8 cellular contexts compared by ENCODE assay signal in the genomic region with DNA sequence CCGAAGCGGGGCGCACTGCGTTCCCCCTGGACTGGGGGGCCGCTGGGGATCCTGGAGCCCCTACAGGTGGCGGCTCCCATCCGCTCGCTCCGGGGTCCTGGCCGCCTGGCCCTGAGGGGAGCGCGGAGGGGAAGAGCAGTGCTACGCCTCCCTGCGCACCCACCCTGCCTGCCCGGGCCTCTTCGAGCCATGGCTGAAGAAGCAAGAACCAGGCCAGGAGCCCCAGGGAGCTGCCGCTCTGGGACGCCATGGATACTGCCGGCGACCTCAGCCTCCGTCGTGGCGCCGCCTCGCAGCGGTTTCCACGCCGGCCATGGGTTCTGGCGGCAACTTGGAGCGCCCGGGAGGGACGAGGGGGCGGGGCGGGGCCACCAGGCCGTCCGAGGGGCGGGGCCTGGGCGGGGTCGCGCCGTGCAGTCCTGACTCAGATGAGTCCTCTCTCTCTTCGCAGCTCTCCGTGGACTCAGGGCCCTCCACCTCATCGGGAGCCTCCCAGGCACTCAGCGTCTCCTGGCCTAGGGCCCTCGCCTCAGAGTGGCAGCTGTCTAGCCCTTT. TPM values are rescaled to one million over a fixed set of nuclear protein-coding genes. Genes with fewer than 3 reads are reported as not detected.
DNase-seq lines count a peak whose midpoint lies in the region; ATAC-seq and TF ChIP-seq lines count a peak whose summit lies in the region.

No MANE protein-coding gene starts in this region.

- WGBS in thyroid gland, 2 donors = 0 to 14% methylated on average over 7 to 8 of the region's 46 CpGs

- no peaks in the 10 kb centered on the region for H3K79me2 ChIP-seq in parathyroid adenoma

- H3K36me3 ChIP-seq in parathyroid adenoma (ENCODE audit: control insufficient read depth, insufficient read depth, low read length) (no peaks in the 10 kb centered on the region), thyroid gland (no peaks in the 10 kb centered on the region)

- peak overlapping the region; percentile 30 for H3K4me3 ChIP-seq in fibroblast of villous mesenchyme (ENCODE audit: low read depth, low read length)
- peak overlapping the region; percentile 62 for H3K4me3 ChIP-seq in parathyroid adenoma (ENCODE audit: low read depth, low read length)
- H3K4me3 ChIP-seq in thyroid gland (replicated peaks in 1 of 3) = peak overlapping the region in 1 of 3 donors; percentile 44

- H3K9ac ChIP-seq in parathyroid adenoma = no peak overlapping the region

- intact Hi-C loops in thyroid gland (cut with DNase I) = no loop called here

- peak overlapping the region; percentile 94 for H2AFZ ChIP-seq in parathyroid adenoma

- no peak for TF ChIP-seq CTCF in fibroblast of villous mesenchyme (IDR thresholded peaks at IDR 0.05; ENCODE audit: insufficient read depth, low read depth, low read length)
- TF ChIP-seq CTCF in parathyroid adenoma (IDR thresholded peaks at IDR 0.05) = no peak
- no peak for TF ChIP-seq CTCF in thyroid gland (IDR thresholded peaks at IDR 0.05)

- H3K4me2 ChIP-seq in parathyroid adenoma (ENCODE audit: low read length) = peak overlapping the region; percentile 34

- peak in 1 of 2 donors; percentile 7 for TF ChIP-seq POLR2A in thyroid gland (IDR thresholded peaks at IDR 0.05)

- H3K27ac ChIP-seq in parathyroid adenoma (peak overlapping the region; percentile 11), thyroid gland (peak overlapping the region; percentile 45 to 76 (median 50))

- no peak for ATAC-seq in HG03280 (IDR thresholded peaks at IDR 0.05; ENCODE audit: unreplicated experiment)

- H3K27me3 ChIP-seq in parathyroid adenoma (ENCODE audit: control insufficient read depth, insufficient read depth, low read length) (no peaks in the 10 kb centered on the region), thyroid gland (no peaks in the 10 kb centered on the region)

- H3K4me1 ChIP-seq in parathyroid adenoma (peaks cover 4% of the 10 kb centered on the region), thyroid gland (peaks cover 7 to 16% of the 10 kb centered on the region in 2 donors)

- H3K9me3 ChIP-seq in parathyroid adenoma (ENCODE audit: control insufficient read depth, low read length) (no peaks in the 10 kb centered on the region), thyroid gland (no peaks in the 10 kb centered on the region)

- DNase-seq in DMS79 treated with DMSO at 0.1 percent for 48 hours (lab: John Stamatoyannopoulos, UW) (peak; percentile 52), NCI-H510A treated with DMSO at 0.1 percent for 48 hours (lab: John Stamatoyannopoulos, UW) (peak; percentile 69), fibroblast of villous mesenchyme (ENCODE audit: low read depth) (peak; percentile 35), thyroid gland (peak; percentile 88 to 89), SKM-1 (lab: John Stamatoyannopoulos, UW; ENCODE audit: unreplicated experiment) (no peak)
- DNase-seq in activated T-helper 1 cell treated with anti-CD3 and anti-CD28 coated beads, Interleukin-2, amount 50 U/mL, for 16 hours (ENCODE audit: low read depth in 1 of 2, low spot score in 1 of 2) = peak; percentile 36 to 50

RNA-seq across cellular contexts. Expression of gene MYL3, which starts 50.9 kb away (rescaled TPM):
- 0.97 and 1.7 TPM in 2 replicates for total RNA-seq in fibroblast of villous mesenchyme
- 1 to 10 TPM in 2 of 4 donors, not detected in 2; 1.8 to 2.8 TPM for total RNA-seq in thyroid gland
